In the genomic region with DNA sequence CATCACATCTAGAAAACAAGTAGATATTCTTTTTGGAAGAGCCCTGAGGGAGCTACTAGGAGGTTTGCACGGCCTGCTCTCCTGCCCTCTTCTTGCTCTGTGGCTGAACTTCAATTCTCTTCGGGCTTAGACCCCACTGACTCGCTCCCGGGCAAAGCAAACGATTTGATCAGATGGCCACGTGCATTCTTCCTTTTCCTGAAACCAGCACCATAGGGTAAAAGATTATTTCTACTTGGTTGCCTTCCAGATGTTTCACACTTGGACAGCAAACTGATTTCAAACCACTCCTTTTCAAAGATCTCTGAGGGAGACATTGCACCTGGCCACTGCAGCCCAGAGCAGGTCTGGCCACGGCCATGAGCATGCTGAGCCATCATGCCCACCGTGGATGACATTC, we compare ENCODE assay signal across 1 cellular context.
TF ChIP-seq lines count a peak whose summit lies in the region.

Gene SLC22A1, plus strand, starts transcription at position 258 of the 400 bp plus-strand sequence. Its CDS starts 121 bp downstream, at position 379.

TF ChIP-seq in HepG2, 621 proteins besides CTCF, POLR2A, EP300 and RAD21:
- TF ChIP-seq ZNF274 (CRISPR knock-in tag; IDR thresholded peaks at IDR 0.05) (no peak), KLF11 (CRISPR knock-in tag; IDR thresholded peaks at IDR 0.05) (no peak)
